Comparison of ENCODE assay signal across 27 cellular contexts in genomic region chr14:92953526-92953925, GRCh38. TPM values are rescaled to one million over a fixed set of nuclear protein-coding genes. Genes with fewer than 3 reads are reported as not detected.
"Had no signal": no experiment of that assay in that cellular context is flagged by ENCODE, and none has a peak within 500 bp of the region (broad histone marks: within the 10 kb centered on the region; RNA-seq: fewer than 3 reads in every experiment).

No MANE protein-coding gene starts in this region.

- H3K4me3 ChIP-seq: lung, right lobe of liver, testis, upper lobe of right lung had no signal

- H3K9me3 ChIP-seq: right lobe of liver, SK-N-SH, testis, upper lobe of right lung had no signal

- H3K4me1 ChIP-seq: right lobe of liver, upper lobe of right lung had no signal

- ATAC-seq: activated CD4-positive, CD25-positive, alpha-beta regulatory T cell treated with anti-CD3 and anti-CD28 coated beads, Interleukin-2, amount 50 U/mL, for 24 hours; activated CD8-positive, alpha-beta memory T cell treated with anti-CD3 and anti-CD28 coated beads, Interleukin-2, amount 10 ng/mL, durations not matched to agents 7 days and 5 days; activated CD8-positive, alpha-beta T cell treated with anti-CD3 and anti-CD28 coated beads for 36 hours; effector memory CD8-positive, alpha-beta T cell; esophagus mucosa had no signal

- H3K27ac ChIP-seq: parathyroid adenoma, right lobe of liver, testis, upper lobe of right lung, VCaP had no signal

- H3K27me3 ChIP-seq: right lobe of liver, testis, upper lobe of right lung had no signal

- H3K9me3 Mint-ChIP-seq: activated CD4-positive, alpha-beta T cell treated with anti-CD3 and anti-CD28 coated beads, Interleukin-2, amount 10 ng/mL, durations not matched to agents 7 days and 5 days; activated CD8-positive, alpha-beta T cell treated with anti-CD3 and anti-CD28 coated beads for 36 hours; activated naive CD8-positive, alpha-beta T cell treated with anti-CD3 and anti-CD28 coated beads for 36 hours; activated T-helper 1 cell treated with anti-CD3 and anti-CD28 coated beads, Interleukin-12 subunit alpha, Interleukin-12 subunit beta, Interleukin-2, Interleukin-4 antibody, amounts not matched to agents 30 ng/mL and 10 ng/mL and 1 ng/mL, durations not matched to agents 14 hours and 24 hours and 36 hours; effector memory CD8-positive, alpha-beta T cell; naive B cell had no signal

- H3K4me3 Mint-ChIP-seq: activated CD4-positive, alpha-beta T cell treated with anti-CD3 and anti-CD28 coated beads, Interleukin-2, amount 10 ng/mL, durations not matched to agents 7 days and 5 days; activated CD8-positive, alpha-beta memory T cell treated with anti-CD3 and anti-CD28 coated beads, Interleukin-2, amount 10 ng/mL, durations not matched to agents 7 days and 5 days; activated CD8-positive, alpha-beta T cell treated with anti-CD3 and anti-CD28 coated beads for 36 hours; activated naive CD8-positive, alpha-beta T cell treated with anti-CD3 and anti-CD28 coated beads for 36 hours; activated T-helper 1 cell treated with anti-CD3 and anti-CD28 coated beads, Interleukin-12 subunit alpha, Interleukin-12 subunit beta, Interleukin-2, Interleukin-4 antibody, amounts not matched to agents 30 ng/mL and 10 ng/mL and 1 ng/mL, durations not matched to agents 14 hours and 24 hours and 36 hours; effector memory CD8-positive, alpha-beta T cell had no signal

- DNase-seq: activated CD4-positive, alpha-beta T cell treated with anti-CD3 and anti-CD28 coated beads, Interleukin-2, amount 10 ng/mL, durations not matched to agents 7 days and 5 days; activated CD8-positive, alpha-beta memory T cell treated with anti-CD3 and anti-CD28 coated beads, Interleukin-2, amount 10 ng/mL, durations not matched to agents 7 days and 5 days; activated CD8-positive, alpha-beta T cell treated with anti-CD3 and anti-CD28 coated beads for 36 hours; activated naive CD8-positive, alpha-beta T cell treated with anti-CD3 and anti-CD28 coated beads for 36 hours; activated T-cell treated with anti-CD3 and anti-CD28 coated beads for 4 hours; effector memory CD8-positive, alpha-beta T cell; foreskin melanocyte; glutamatergic neuron; naive B cell; SIG-M5; SK-N-SH; small intestine; stimulated activated CD8-positive, alpha-beta memory T cell treated with anti-CD3 and anti-CD28 coated beads, Interleukin-4, amount 100 ng/mL, for 48 hours; stimulated activated naive CD4-positive, alpha-beta T cell treated with Interleukin-2 at 50 U/mL for 16 hours; testis had no signal

- H3K27ac Mint-ChIP-seq: activated CD4-positive, alpha-beta T cell treated with anti-CD3 and anti-CD28 coated beads, Interleukin-2, amount 10 ng/mL, durations not matched to agents 7 days and 5 days; activated CD8-positive, alpha-beta memory T cell treated with anti-CD3 and anti-CD28 coated beads, Interleukin-2, amount 10 ng/mL, durations not matched to agents 7 days and 5 days; activated CD8-positive, alpha-beta T cell treated with anti-CD3 and anti-CD28 coated beads for 36 hours; activated naive CD8-positive, alpha-beta T cell treated with anti-CD3 and anti-CD28 coated beads for 36 hours; activated T-helper 1 cell treated with anti-CD3 and anti-CD28 coated beads, Interleukin-12 subunit alpha, Interleukin-12 subunit beta, Interleukin-2, Interleukin-4 antibody, amounts not matched to agents 30 ng/mL and 10 ng/mL and 1 ng/mL, durations not matched to agents 14 hours and 24 hours and 36 hours had no signal

- H3K36me3 Mint-ChIP-seq: activated naive CD8-positive, alpha-beta T cell treated with anti-CD3 and anti-CD28 coated beads for 36 hours had no signal

- H3K27me3 Mint-ChIP-seq: activated CD4-positive, alpha-beta T cell treated with anti-CD3 and anti-CD28 coated beads, Interleukin-2, amount 10 ng/mL, durations not matched to agents 7 days and 5 days; activated CD8-positive, alpha-beta memory T cell treated with anti-CD3 and anti-CD28 coated beads, Interleukin-2, amount 10 ng/mL, durations not matched to agents 7 days and 5 days; activated CD8-positive, alpha-beta T cell treated with anti-CD3 and anti-CD28 coated beads for 36 hours; activated naive CD8-positive, alpha-beta T cell treated with anti-CD3 and anti-CD28 coated beads for 36 hours; effector memory CD8-positive, alpha-beta T cell; naive B cell had no signal

RNA-seq across cellular contexts. Expression of gene CHGA, which starts 30.6 kb away (rescaled TPM):
- total RNA-seq: activated CD4-positive, alpha-beta T cell treated with anti-CD3 and anti-CD28 coated beads, Interleukin-2, amount 10 ng/mL, durations not matched to agents 7 days and 5 days; activated CD8-positive, alpha-beta memory T cell treated with anti-CD3 and anti-CD28 coated beads, Interleukin-2, amount 10 ng/mL, durations not matched to agents 7 days and 5 days; activated CD8-positive, alpha-beta T cell treated with anti-CD3 and anti-CD28 coated beads for 36 hours; activated naive CD8-positive, alpha-beta T cell treated with anti-CD3 and anti-CD28 coated beads for 36 hours; activated T-helper 1 cell treated with anti-CD3 and anti-CD28 coated beads, Interleukin-12 subunit alpha, Interleukin-12 subunit beta, Interleukin-2, Interleukin-4 antibody, amounts not matched to agents 30 ng/mL and 10 ng/mL and 1 ng/mL, durations not matched to agents 14 hours and 24 hours and 36 hours; dermis microvascular lymphatic vessel endothelial cell; endothelial cell of umbilical vein; pulmonary artery endothelial cell; T-helper 2 cell treated with Interferon-gamma antibody and Interleukin-4, amounts not matched to agents 100 ng/mL and 5 ng/mL, for 36 hours; upper lobe of right lung had no signal
- polyA plus RNA-seq: endothelial cell of umbilical vein had no signal
